In the genomic region with DNA sequence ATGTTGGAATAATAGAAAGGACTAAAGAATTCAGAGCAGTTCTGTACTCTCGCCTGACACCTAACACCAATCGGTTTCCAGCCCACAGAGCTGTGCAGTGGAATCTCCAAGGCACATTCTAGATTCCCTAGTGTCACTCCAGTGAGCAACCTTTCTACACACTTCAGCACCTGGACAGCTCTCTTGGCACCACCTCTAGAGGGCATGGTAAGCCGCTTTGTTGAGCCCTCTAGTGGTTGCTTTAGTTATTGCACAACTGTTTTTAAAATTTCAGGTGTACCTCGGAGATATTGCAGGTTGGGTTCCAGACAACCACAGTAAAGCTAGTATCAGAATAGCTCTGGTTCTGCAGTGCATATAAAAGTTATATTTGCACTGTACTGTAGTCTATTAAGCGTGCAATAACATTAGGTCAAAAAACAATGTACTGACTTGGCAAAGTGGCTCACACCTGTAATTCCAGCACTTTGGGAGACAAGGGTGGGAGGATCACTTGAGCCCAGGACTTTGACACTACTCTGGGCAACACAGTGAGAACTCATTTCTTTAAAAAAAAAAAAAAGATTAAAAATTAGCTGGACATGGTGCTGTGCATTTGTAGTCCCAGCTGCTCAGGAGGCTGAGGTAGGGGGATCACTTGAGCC, we compare ENCODE assay signal across 8 cellular contexts. TPM values are rescaled to one million over a fixed set of nuclear protein-coding genes. Genes with fewer than 3 reads are reported as not detected.
A peak's percentile ranks its signal among the peaks of the same experiment; 100 is the strongest.
DNase-seq lines count a peak whose midpoint lies in the region; ATAC-seq, FAIRE-seq and TF ChIP-seq lines count a peak whose summit lies in the region.

No MANE protein-coding gene starts in this region.

- H3K27ac Mint-ChIP-seq in GM23338, result no peak overlapping the region
- H3K27ac Mint-ChIP-seq in activated T-helper 17 cell treated with anti-CD3 and anti-CD28 coated beads, Interleukin-2, amount 50 U/mL, for 72 hours, result no peak overlapping the region

- no peaks in the 10 kb centered on the region for H3K9me2 ChIP-seq in GM23338 (ENCODE audit: insufficient read depth)

- H3K36me3 ChIP-seq in GM23338 (ENCODE audit: insufficient read depth), result no peaks in the 10 kb centered on the region
- no peaks in the 10 kb centered on the region for H3K36me3 ChIP-seq in osteoblast (ENCODE audit: insufficient read depth, low read length)
- H3K36me3 ChIP-seq in tibial nerve, result no peaks in the 10 kb centered on the region

- H3K27me3 ChIP-seq in GM23338 (ENCODE audit: insufficient read depth) (no peaks in the 10 kb centered on the region), osteoblast (ENCODE audit: insufficient read depth, low read length) (no peaks in the 10 kb centered on the region), tibial nerve (no peaks in the 10 kb centered on the region)

- POLR2A ChIA-PET in RWPE1 (lab: Yijun Ruan, JAX; ENCODE audit: low non-redundant PET), result no interaction called here

- peak in 1 of 2 donors; percentile 54 for TF ChIP-seq EP300 in tibial nerve (IDR thresholded peaks at IDR 0.05)

- CTCF ChIA-PET in RWPE1 (lab: Yijun Ruan, JAX), result interaction anchor here (0.6 to 0.9 kb wide), 4 partner anchors 12 to 423 kb away, joined by 3 to 4 read pairs (median 3); no protein-coding TSS in a partner anchor

- H3K4me3 ChIP-seq in GM23338 (no peak overlapping the region), foreskin fibroblast (ENCODE audit: low read depth in 1 of 2, low read length in 2 of 2) (no peak overlapping the region), osteoblast (ENCODE audit: insufficient read depth, low read length) (no peak overlapping the region), tibial nerve (no peak overlapping the region)

- no peaks in the 10 kb centered on the region for H3F3A ChIP-seq in GM23338 (replicated peaks; ENCODE audit: low read depth)

- peak; percentile 96 for DNase-seq in GM23338 (ENCODE audit: low spot score)
- peak; percentile 77 for DNase-seq in LHCN-M2 (ENCODE audit: low read depth)
- peak; percentile 84 for DNase-seq in RWPE1 (ENCODE audit: low spot score)
- peak; percentile 56 to 87 for DNase-seq in foreskin fibroblast
- DNase-seq in osteoblast (ENCODE audit: insufficient read length, low spot score, missing footprints), result peak; percentile 87
- peak; percentile 41 to 71 for DNase-seq in tibial nerve (ENCODE audit: low spot score in 2 of 2)

- peak; percentile 100 for ATAC-seq in GM23338
- peak; percentile 81 for ATAC-seq in activated T-helper 17 cell treated with anti-CD3 and anti-CD28 coated beads, Interleukin-2, amount 50 U/mL, for 72 hours (replicated peaks)

- H2AFZ ChIP-seq in GM23338 (no peak overlapping the region), osteoblast (ENCODE audit: low read length) (no peak overlapping the region)

- H3K4me1 ChIP-seq in GM23338 (ENCODE audit: insufficient read depth), result no peaks in the 10 kb centered on the region
- H3K4me1 ChIP-seq in osteoblast (ENCODE audit: insufficient read depth, low read length), result no peaks in the 10 kb centered on the region
- H3K4me1 ChIP-seq in tibial nerve, result no peaks in the 10 kb centered on the region

- H3K9me3 ChIP-seq in osteoblast (ENCODE audit: low read depth, low read length) (no peaks in the 10 kb centered on the region), tibial nerve (no peaks in the 10 kb centered on the region)

- H3K4me1 Mint-ChIP-seq in GM23338, result no peaks in the 10 kb centered on the region; the same call in 2 of the 3 replicates
- H3K4me1 Mint-ChIP-seq in activated T-helper 17 cell treated with anti-CD3 and anti-CD28 coated beads, Interleukin-2, amount 50 U/mL, for 72 hours, result no peaks in the 10 kb centered on the region

- H3K9me3 Mint-ChIP-seq in GM23338, result no peaks in the 10 kb centered on the region
- no peaks in the 10 kb centered on the region for H3K9me3 Mint-ChIP-seq in activated T-helper 17 cell treated with anti-CD3 and anti-CD28 coated beads, Interleukin-2, amount 50 U/mL, for 72 hours

- no peak overlapping the region for H3K4me3 Mint-ChIP-seq in GM23338
- H3K4me3 Mint-ChIP-seq in activated T-helper 17 cell treated with anti-CD3 and anti-CD28 coated beads, Interleukin-2, amount 50 U/mL, for 72 hours, result no peak overlapping the region

- H3K27ac ChIP-seq in GM23338 (ENCODE audit: low read depth) (no peak overlapping the region), RWPE1 (no peak overlapping the region), osteoblast (ENCODE audit: low read depth, low read length) (no peak overlapping the region), tibial nerve (no peak overlapping the region)

- TF ChIP-seq CTCF in GM23338 (conservative IDR thresholded peaks at IDR 0.05; ENCODE audit: low read depth in 2 of 2) (peak; percentile 96 to 97), RWPE1 (conservative IDR thresholded peaks at IDR 0.05; ENCODE audit: low read depth) (peak; percentile 87), foreskin fibroblast (IDR thresholded peaks at IDR 0.05; ENCODE audit: low read depth, low read length) (peak; percentile 96), osteoblast (IDR thresholded peaks at IDR 0.05; ENCODE audit: extremely low read depth, low read depth, low read length) (peak; percentile 94), tibial nerve (IDR thresholded peaks at IDR 0.05) (peak; percentile 54 to 80 (median 70))

- no peaks in the 10 kb centered on the region for H3K27me3 Mint-ChIP-seq in GM23338 (ENCODE audit: insufficient read depth, low read depth, poor library complexity)
- H3K27me3 Mint-ChIP-seq in activated T-helper 17 cell treated with anti-CD3 and anti-CD28 coated beads, Interleukin-2, amount 50 U/mL, for 72 hours, result peaks cover 30% of the 10 kb centered on the region

- 1 to 8% methylated on average over 5 of the region's 5 CpGs for WGBS in tibial nerve, 2 donors

- no peak overlapping the region for H3K4me2 ChIP-seq in GM23338
- no peak overlapping the region for H3K4me2 ChIP-seq in osteoblast (ENCODE audit: insufficient read depth, low read length)

- TF ChIP-seq POLR2A in tibial nerve (IDR thresholded peaks at IDR 0.05), result no peak

- peak; percentile 94 for FAIRE-seq in G401.6 (lab: Jason Lieb, UNC)

- H3K36me3 Mint-ChIP-seq in GM23338 (ENCODE audit: low read depth), result no peaks in the 10 kb centered on the region
- no peaks in the 10 kb centered on the region for H3K36me3 Mint-ChIP-seq in activated T-helper 17 cell treated with anti-CD3 and anti-CD28 coated beads, Interleukin-2, amount 50 U/mL, for 72 hours (ENCODE audit: low read depth)

- H4K20me1 ChIP-seq in GM23338 (replicated peaks; ENCODE audit: insufficient read depth) (no peaks in the 10 kb centered on the region), osteoblast (ENCODE audit: insufficient read depth, low read length) (no peaks in the 10 kb centered on the region)

- H3K79me2 ChIP-seq in GM23338 (replicated peaks; ENCODE audit: insufficient read depth), result no peaks in the 10 kb centered on the region
- no peaks in the 10 kb centered on the region for H3K79me2 ChIP-seq in osteoblast (ENCODE audit: insufficient read depth, low read length)

TF ChIP-seq in GM23338, 12 proteins besides CTCF, POLR2A, EP300 and RAD21:
- 0 out of 2 replicates have a peak, but pooled peaks have one; percentile 33 for TF ChIP-seq ZNF331 (CRISPR knock-in tag; IDR thresholded peaks at IDR 0.05; ENCODE audit: low read depth)
- TF ChIP-seq NANOG (IDR thresholded peaks at IDR 0.05; ENCODE audit: borderline replicate concordance), result no peak
- no peak for TF ChIP-seq STAT1 (IDR thresholded peaks at IDR 0.05; ENCODE audit: unreplicated experiment)
- TF ChIP-seq, protein P1, sequence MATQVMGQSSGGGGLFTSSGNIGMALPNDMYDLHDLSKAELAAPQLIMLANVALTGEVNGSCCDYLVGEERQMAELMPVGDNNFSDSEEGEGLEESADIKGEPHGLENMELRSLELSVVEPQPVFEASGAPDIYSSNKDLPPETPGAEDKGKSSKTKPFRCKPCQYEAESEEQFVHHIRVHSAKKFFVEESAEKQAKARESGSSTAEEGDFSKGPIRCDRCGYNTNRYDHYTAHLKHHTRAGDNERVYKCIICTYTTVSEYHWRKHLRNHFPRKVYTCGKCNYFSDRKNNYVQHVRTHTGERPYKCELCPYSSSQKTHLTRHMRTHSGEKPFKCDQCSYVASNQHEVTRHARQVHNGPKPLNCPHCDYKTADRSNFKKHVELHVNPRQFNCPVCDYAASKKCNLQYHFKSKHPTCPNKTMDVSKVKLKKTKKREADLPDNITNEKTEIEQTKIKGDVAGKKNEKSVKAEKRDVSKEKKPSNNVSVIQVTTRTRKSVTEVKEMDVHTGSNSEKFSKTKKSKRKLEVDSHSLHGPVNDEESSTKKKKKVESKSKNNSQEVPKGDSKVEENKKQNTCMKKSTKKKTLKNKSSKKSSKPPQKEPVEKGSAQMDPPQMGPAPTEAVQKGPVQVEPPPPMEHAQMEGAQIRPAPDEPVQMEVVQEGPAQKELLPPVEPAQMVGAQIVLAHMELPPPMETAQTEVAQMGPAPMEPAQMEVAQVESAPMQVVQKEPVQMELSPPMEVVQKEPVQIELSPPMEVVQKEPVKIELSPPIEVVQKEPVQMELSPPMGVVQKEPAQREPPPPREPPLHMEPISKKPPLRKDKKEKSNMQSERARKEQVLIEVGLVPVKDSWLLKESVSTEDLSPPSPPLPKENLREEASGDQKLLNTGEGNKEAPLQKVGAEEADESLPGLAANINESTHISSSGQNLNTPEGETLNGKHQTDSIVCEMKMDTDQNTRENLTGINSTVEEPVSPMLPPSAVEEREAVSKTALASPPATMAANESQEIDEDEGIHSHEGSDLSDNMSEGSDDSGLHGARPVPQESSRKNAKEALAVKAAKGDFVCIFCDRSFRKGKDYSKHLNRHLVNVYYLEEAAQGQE (IDR thresholded peaks at IDR 0.05; ENCODE audit: unreplicated experiment), result peak; percentile 97
- peak; percentile 62; the same call in 1 of the 2 replicates for TF ChIP-seq CREB1 (CRISPR knock-in tag; IDR thresholded peaks at IDR 0.05; ENCODE audit: low read depth)
- no peak for TF ChIP-seq JUNB (IDR thresholded peaks at IDR 0.05; ENCODE audit: unreplicated experiment)

RNA-seq across cellular contexts. Expression of a gene that starts 26.5 kb away (rescaled TPM):
- total RNA-seq in GM23338 (2014; rRNA removed; shearing (Covaris generic)), result 11.8 and 12.2 TPM in 2 replicates
- 6.0 and 13.7 TPM in 2 replicates for polyA plus RNA-seq in GM23338 (2016; fragmentation: Nextera tagmentation; extraction: Ambion mirVana)
- total RNA-seq in LHCN-M2 (2014; rRNA removed) (0.11 TPM in 1 of 2 replicates, not detected in the other), osteoblast (0.36 TPM in 1 of 2 replicates, not detected in the other), tibial nerve (under 1 TPM in 3 of 4 donors, not detected in 1; 0.84 to 0.98 (median 0.90) TPM)
- polyA plus RNA-seq in LHCN-M2 (2012), result not detected
- total RNA-seq in activated T-helper 17 cell treated with anti-CD3 and anti-CD28 coated beads, Interleukin-2, amount 50 U/mL, for 72 hours, result not detected
